Comparison of ENCODE assay signal across 1 cellular context in genomic region chr7:111018960-111019835, GRCh38.
TF ChIP-seq lines count a peak whose summit lies in the region.

No MANE protein-coding gene starts in this region.

TF ChIP-seq in H1, 55 proteins besides CTCF, POLR2A, EP300 and RAD21 (continued from another document):
- no peak for TF ChIP-seq MAX (IDR thresholded peaks at IDR 0.05)
- no peak for TF ChIP-seq FOSL1 (IDR thresholded peaks at IDR 0.05; ENCODE audit: insufficient read depth, low read depth, low read length)
- no peak for TF ChIP-seq ASH2L (IDR thresholded peaks at IDR 0.05; ENCODE audit: low read length)
- TF ChIP-seq, protein P1, sequence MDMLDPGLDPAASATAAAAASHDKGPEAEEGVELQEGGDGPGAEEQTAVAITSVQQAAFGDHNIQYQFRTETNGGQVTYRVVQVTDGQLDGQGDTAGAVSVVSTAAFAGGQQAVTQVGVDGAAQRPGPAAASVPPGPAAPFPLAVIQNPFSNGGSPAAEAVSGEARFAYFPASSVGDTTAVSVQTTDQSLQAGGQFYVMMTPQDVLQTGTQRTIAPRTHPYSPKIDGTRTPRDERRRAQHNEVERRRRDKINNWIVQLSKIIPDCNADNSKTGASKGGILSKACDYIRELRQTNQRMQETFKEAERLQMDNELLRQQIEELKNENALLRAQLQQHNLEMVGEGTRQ (IDR thresholded peaks at IDR 0.05; ENCODE audit: low read length), result no peak
